In genomic region chr4:84740071-84740470, GRCh38 we compare ENCODE assay signal across 29 cellular contexts.
"Had no signal": no experiment of that assay in that cellular context is flagged by ENCODE, and none has a peak within 500 bp of the region (broad histone marks: within the 10 kb centered on the region; RNA-seq: fewer than 3 reads in every experiment).

No MANE protein-coding gene starts in this region.

- FAIRE-seq: colon, endometrium, endothelial cell of umbilical vein, frontal cortex had no signal

- DNase-seq: colonic mucosa; cortex of kidney; dermis blood vessel endothelial cell; dorsolateral prefrontal cortex; effector CD4-positive, alpha-beta T cell; effector CD8-positive, alpha-beta T cell; effector memory CD4-positive, alpha-beta T cell; effector memory CD8-positive, alpha-beta T cell; erythroblast; esophagus squamous epithelium; foreskin fibroblast; foreskin keratinocyte; foreskin melanocyte; gastrocnemius medialis; glutamatergic neuron; head of caudate nucleus; heart left ventricle; heart right ventricle had no signal

- H3K9me3 ChIP-seq: colonic mucosa, esophagus muscularis mucosa, esophagus squamous epithelium, gastrocnemius medialis, gastroesophageal sphincter, heart left ventricle, heart right ventricle had no signal

- H3K27me3 ChIP-seq: colonic mucosa, dorsolateral prefrontal cortex, esophagus muscularis mucosa, esophagus squamous epithelium, foreskin keratinocyte, gastrocnemius medialis, gastroesophageal sphincter, heart left ventricle, heart right ventricle had no signal

- H3K36me3 ChIP-seq: colonic mucosa had no signal

- H3K4me3 Mint-ChIP-seq: dendritic cell treated with granulocyte-macrophage colony-stimulating factor and Interleukin-4, amounts not matched to agents 40 ng/mL and 50 ng/mL, for 4 days; effector memory CD8-positive, alpha-beta T cell; endodermal cell had no signal

- H3K27ac Mint-ChIP-seq: effector memory CD8-positive, alpha-beta T cell had no signal

- H3K4me3 ChIP-seq: colonic mucosa, coronary artery, dorsolateral prefrontal cortex, esophagus muscularis mucosa, esophagus squamous epithelium, gastrocnemius medialis, gastroesophageal sphincter, heart left ventricle, heart right ventricle had no signal

- H3K4me1 ChIP-seq: colonic mucosa, esophagus muscularis mucosa, esophagus squamous epithelium, foreskin keratinocyte, gastrocnemius medialis, gastroesophageal sphincter, heart left ventricle, heart right ventricle had no signal

- H3K27ac ChIP-seq: colonic mucosa, coronary artery, dorsolateral prefrontal cortex, epithelial cell of prostate, esophagus muscularis mucosa, esophagus squamous epithelium, foreskin keratinocyte, gastrocnemius medialis, gastroesophageal sphincter, heart left ventricle, heart right ventricle had no signal

- ATAC-seq: effector memory CD8-positive, alpha-beta T cell; esophagus mucosa; foreskin keratinocyte; gastrocnemius medialis; gastroesophageal sphincter; heart left ventricle; heart right ventricle had no signal

- H3K27me3 Mint-ChIP-seq: dendritic cell treated with granulocyte-macrophage colony-stimulating factor and Interleukin-4, amounts not matched to agents 40 ng/mL and 50 ng/mL, for 4 days; effector memory CD8-positive, alpha-beta T cell had no signal

- H3K9me3 Mint-ChIP-seq: dendritic cell treated with granulocyte-macrophage colony-stimulating factor and Interleukin-4, amounts not matched to agents 40 ng/mL and 50 ng/mL, for 4 days; effector memory CD8-positive, alpha-beta T cell; endodermal cell had no signal
